ENCODE assay signal across 33 cellular contexts in the genomic region with DNA sequence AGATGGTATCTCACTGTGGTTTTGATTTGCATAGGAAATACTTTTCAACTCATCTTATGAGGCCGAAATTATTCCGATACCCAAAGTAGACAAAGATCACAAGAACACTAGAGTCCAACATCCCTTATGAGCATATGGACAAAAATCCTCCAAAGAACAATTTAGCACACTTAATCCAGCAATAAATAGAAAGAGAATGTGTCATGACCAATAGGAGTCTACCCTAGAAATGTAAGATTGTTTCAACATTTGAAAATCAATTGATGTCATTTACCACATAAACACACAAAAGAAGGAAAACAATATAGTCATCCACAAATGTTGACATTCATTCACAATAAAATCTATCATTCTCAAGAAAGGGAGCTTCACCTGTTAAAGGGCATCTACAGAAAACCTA.
"Had no signal": no experiment of that assay in that cellular context is flagged by ENCODE, and none has a peak within 500 bp of the region (broad histone marks: within the 10 kb centered on the region; RNA-seq: fewer than 3 reads in every experiment).

No MANE protein-coding gene starts in this region.

- ATAC-seq: activated naive CD4-positive, alpha-beta T cell treated with anti-CD3 and anti-CD28 coated beads, Interleukin-2, amount 50 U/mL, for 72 hours; activated naive CD8-positive, alpha-beta T cell treated with anti-CD3 and anti-CD28 coated beads, Interleukin-2, amount 50 U/mL, for 24 hours; activated T-cell treated with anti-CD3 and anti-CD28 coated beads, Interleukin-2, amount 50 U/mL, for 4 hours; activated T-cell treated with anti-CD3 and anti-CD28 coated beads, Interleukin-2, amount 50 U/mL, for 72 hours; activated T-helper 17 cell treated with anti-CD3 and anti-CD28 coated beads, Interleukin-2, amount 50 U/mL, for 72 hours; body of pancreas had no signal

- H3K9me3 ChIP-seq: adrenal gland, ascending aorta, body of pancreas, breast epithelium had no signal

- H3K4me1 ChIP-seq: adrenal gland, ascending aorta, body of pancreas, breast epithelium had no signal

- H3K27ac ChIP-seq: adrenal gland, ascending aorta, body of pancreas, brain microvascular endothelial cell, breast epithelium, cardiac muscle cell had no signal

- FAIRE-seq: astrocyte, bronchial epithelial cell had no signal

- H3K4me3 ChIP-seq: adrenal gland, ascending aorta, body of pancreas, breast epithelium, cardiac muscle cell had no signal

- DNase-seq: activated effector memory CD4-positive, alpha-beta T cell treated with anti-CD3 and anti-CD28 coated beads, Interleukin-2, amount 50 U/mL, for 16 hours; activated effector memory CD4-positive, alpha-beta T cell treated with Interleukin-2 at 50 U/mL for 16 hours; activated gamma-delta T cell; activated gamma-delta T cell treated with Interleukin-2 at 50 U/mL for 16 hours; activated naive CD4-positive, alpha-beta T cell; activated naive CD4-positive, alpha-beta T cell treated with anti-CD3 and anti-CD28 coated beads for 36 hours; activated naive CD4-positive, alpha-beta T cell treated with anti-CD3 and anti-CD28 coated beads, Interleukin-2, amount 10 ng/mL, durations not matched to agents 7 days and 5 days; activated naive CD4-positive, alpha-beta T cell treated with anti-CD3 and anti-CD28 coated beads, Interleukin-2, amount 50 U/mL, for 16 hours; activated naive CD4-positive, alpha-beta T cell treated with Interleukin-2 at 50 U/mL for 16 hours; activated naive CD8-positive, alpha-beta T cell treated with anti-CD3 and anti-CD28 coated beads for 36 hours; activated naive CD8-positive, alpha-beta T cell treated with anti-CD3 and anti-CD28 coated beads, Interleukin-2, amount 10 ng/mL, durations not matched to agents 7 days and 5 days; activated naive CD8-positive, alpha-beta T cell treated with anti-CD3 and anti-CD28 coated beads, Interleukin-2, amount 50 U/mL, for 24 hours; activated T-cell treated with anti-CD3 and anti-CD28 coated beads, Interleukin-2, amount 50 U/mL, for 24 hours; activated T-cell treated with anti-CD3 and anti-CD28 coated beads, Interleukin-2, amount 50 U/mL, for 4 hours; activated T-cell treated with anti-CD3 and anti-CD28 coated beads, Interleukin-2, amount 50 U/mL, for 48 hours; activated T-cell treated with anti-CD3 and anti-CD28 coated beads, Interleukin-2, amount 50 U/mL, for 72 hours; adrenal gland; amniotic stem cell; amygdala; anterior cingulate cortex; aorta; body of pancreas; brain microvascular endothelial cell; caudate nucleus; central memory CD4-positive, alpha-beta T cell; cerebellar nuclear complex had no signal

- H3K27me3 ChIP-seq: adrenal gland, ascending aorta, body of pancreas, brain microvascular endothelial cell, breast epithelium had no signal

- H3K36me3 ChIP-seq: adrenal gland, ascending aorta, brain microvascular endothelial cell, breast epithelium, cardiac muscle cell had no signal
